Comparison of ENCODE assay signal across 17 cellular contexts in the genomic region with DNA sequence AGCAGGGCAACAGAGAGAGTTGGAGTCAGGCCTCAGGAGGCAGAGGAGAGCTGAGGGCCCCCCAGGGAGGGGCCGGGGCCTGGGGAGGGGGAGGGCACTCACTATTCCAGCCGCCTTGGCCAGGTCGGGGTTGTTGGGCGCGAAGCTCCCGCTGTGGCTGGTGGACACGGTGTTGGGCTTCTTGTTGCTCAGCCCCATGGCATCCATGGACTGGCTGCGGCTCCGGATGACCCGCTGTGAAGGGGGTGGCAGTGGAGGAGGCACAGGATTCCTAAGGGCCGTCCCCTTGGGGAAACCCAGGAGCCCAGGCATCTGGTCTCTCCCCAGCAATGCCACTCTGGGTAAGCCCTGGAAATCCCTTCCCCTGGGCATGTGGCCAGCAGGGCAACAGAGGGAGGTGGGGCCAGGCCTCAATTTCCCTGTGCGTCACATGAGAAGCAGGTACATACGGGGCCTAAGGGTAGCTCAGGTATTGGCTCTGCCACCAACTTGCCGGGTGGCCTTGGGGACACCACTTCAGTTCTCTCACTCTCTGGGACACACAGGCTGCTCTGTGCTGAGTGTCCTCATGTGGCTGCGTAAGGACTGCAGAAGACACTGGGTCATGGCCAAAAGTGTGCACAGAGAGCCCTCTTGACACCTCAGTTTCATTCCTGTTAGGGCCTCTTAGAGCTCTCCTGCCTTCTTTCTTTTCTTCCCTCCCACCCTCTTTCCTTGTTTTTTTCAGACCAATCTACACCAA.
DNase-seq lines count a peak whose midpoint lies in the region; ATAC-seq, FAIRE-seq and TF ChIP-seq lines count a peak whose summit lies in the region.
"Had no signal": no experiment of that assay in that cellular context is flagged by ENCODE, and none has a peak within 500 bp of the region (broad histone marks: within the 10 kb centered on the region; RNA-seq: fewer than 3 reads in every experiment).

No MANE protein-coding gene starts in this region.

- no peaks in the 10 kb centered on the region for H3K36me3 Mint-ChIP-seq in CD4-positive, alpha-beta memory T cell

- H3K36me3 ChIP-seq in K562 (ENCODE audit: control insufficient read depth, insufficient read depth, low read length) (peaks cover 30% of the 10 kb centered on the region; the same call in 2 of the 3 replicates), lower lobe of right lung (no peaks in the 10 kb centered on the region), upper lobe of left lung (no peaks in the 10 kb centered on the region)
- H3K36me3 ChIP-seq in CD4-positive, alpha-beta memory T cell (ENCODE audit: insufficient read depth, low read length): no peaks in the 10 kb centered on the region

- no peaks in the 10 kb centered on the region for H3K79me2 ChIP-seq in K562 (ENCODE audit: control insufficient read depth, insufficient read depth, low read length)

- H3K4me1 ChIP-seq in K562 (replicated peaks in 1 of 2; ENCODE audit: control insufficient read depth in 2 of 2, insufficient read depth in 2 of 2, low read length in 2 of 2): peaks cover 33 to 71% of the 10 kb centered on the region in 2 experiments
- H3K4me1 ChIP-seq in lower lobe of right lung: no peaks in the 10 kb centered on the region
- H3K4me1 ChIP-seq in upper lobe of left lung: peaks cover 0 to 18% (median 3%) of the 10 kb centered on the region in 4 donors
- no peaks in the 10 kb centered on the region for H3K4me1 ChIP-seq in CD4-positive, alpha-beta memory T cell (ENCODE audit: insufficient read depth, low read length)

- peaks cover 10% of the 10 kb centered on the region for H3K9me1 ChIP-seq in K562 (ENCODE audit: control insufficient read depth, insufficient read depth, low read length)

- H3K4me3 Mint-ChIP-seq in CD4-positive, alpha-beta memory T cell: no peak overlapping the region
- H3K4me3 Mint-ChIP-seq: B cell; CD4-positive, alpha-beta T cell; GM23338; H9 had no signal

- TF ChIP-seq POLR2A in K562 (conservative IDR thresholded peaks at IDR 0.05): no peak
- TF ChIP-seq POLR2A in upper lobe of left lung (IDR thresholded peaks at IDR 0.05): no peak

- no peak for FAIRE-seq in K562 (lab: Jason Lieb, UNC)
- FAIRE-seq: A204.1, GM12892 had no signal

- DNase-seq in Caki2 (ENCODE audit: low read depth) (peak; percentile 15), K562 (ENCODE audit: extremely low read depth in 1 of 4, low spot score in 3 of 4) (no peak), lower lobe of right lung (no peak), upper lobe of left lung (peak; percentile 56 to 58), A172 (ENCODE audit: low spot score) (no peak)
- no peak for DNase-seq in CD4-positive, alpha-beta memory T cell
- DNase-seq: C1 segment of cervical spinal cord; CD4-positive, alpha-beta T cell; DND-41; GDM1; H9 had no signal

- no peak for TF ChIP-seq RAD21 in K562 (CRISPR knock-in tag; conservative IDR thresholded peaks at IDR 0.05 in 1 of 2, IDR thresholded peaks at IDR 0.05 in 1 of 2)

- BruUV-seq in K562 (replicated peaks; lab: Mats Ljungman, UMichigan): no TSS peak

- in situ Hi-C loops in Caki2 (cut with HindIII; ENCODE audit: low pct_unique_long_range_greater_than_20kb, low sequenced_read_pairs) (no loop called here), K562 (cut with MboI) (no loop called here)

- H3K4me2 ChIP-seq in K562 (ENCODE audit: insufficient read depth, low read length): no peak overlapping the region
- H3K4me2 ChIP-seq: GM23338 had no signal

- no peaks in the 10 kb centered on the region for H3K9me3 ChIP-seq in K562 (replicated peaks; ENCODE audit: control insufficient read depth, insufficient read depth, low read depth, low read length)
- no peaks in the 10 kb centered on the region for H3K9me3 ChIP-seq in lower lobe of right lung
- no peaks in the 10 kb centered on the region for H3K9me3 ChIP-seq in upper lobe of left lung
- no peaks in the 10 kb centered on the region for H3K9me3 ChIP-seq in CD4-positive, alpha-beta memory T cell (ENCODE audit: control insufficient read depth in 1 of 2, low read length in 2 of 2)

- no peak overlapping the region for H2AFZ ChIP-seq in K562 (ENCODE audit: low read depth, low read length)
- H2AFZ ChIP-seq: GM23338 had no signal

- TF ChIP-seq CTCF in K562 (IDR thresholded peaks at IDR 0.05 in 2 of 3, conservative IDR thresholded peaks at IDR 0.05 in 1 of 3; ENCODE audit: insufficient read depth in 2 of 3, low read depth in 1 of 3, low read length in 3 of 3): no peak
- TF ChIP-seq CTCF in lower lobe of right lung (IDR thresholded peaks at IDR 0.05): no peak
- TF ChIP-seq CTCF in upper lobe of left lung (IDR thresholded peaks at IDR 0.05): no peak

- H3K27me3 Mint-ChIP-seq in CD4-positive, alpha-beta memory T cell: peaks cover 5 to 18% of the 10 kb centered on the region in 2 donors

- H3K9me3 Mint-ChIP-seq in CD4-positive, alpha-beta memory T cell: peaks cover 0 to 2% (median 0%) of the 10 kb centered on the region in 8 donors
- H3K9me3 Mint-ChIP-seq: CD4-positive, alpha-beta T cell; GM23338; H9 had no signal

- peak overlapping the region in 1 of 2 experiments; percentile 76; a peak in 2 of 4 replicates for H3K9ac ChIP-seq in K562 (ENCODE audit: insufficient read depth in 1 of 2, low read depth in 2 of 2, low read length in 2 of 2)

- H3K4me1 Mint-ChIP-seq in CD4-positive, alpha-beta memory T cell: peaks cover 5 to 15% (median 8%) of the 10 kb centered on the region in 4 donors

- no peak overlapping the region for H3K4me3 ChIP-seq in K562
- no peak overlapping the region for H3K4me3 ChIP-seq in lower lobe of right lung
- H3K4me3 ChIP-seq in upper lobe of left lung: no peak overlapping the region
- H3K4me3 ChIP-seq in CD4-positive, alpha-beta memory T cell (ENCODE audit: low read length in 2 of 2): no peak overlapping the region
- H3K4me3 ChIP-seq: GM23338 had no signal

- intact Hi-C loops in K562 (cut with micrococcal nuclease): no loop called here
- intact Hi-C loops in lower lobe of right lung (cut with DNase I): no loop called here
- intact Hi-C loops in CD4-positive, alpha-beta memory T cell (cut with micrococcal nuclease): no loop called here

- CTCF ChIA-PET in K562 (lab: Yijun Ruan, JAX; ENCODE audit: low intra/inter-chr PET ratio): no interaction called here
- CTCF ChIA-PET in CD4-positive, alpha-beta memory T cell (lab: Charles Lee; ENCODE audit: partially characterized antibody): no interaction called here

- H3K27ac ChIP-seq in K562 (ENCODE audit: extremely low read depth, low read depth, low read length) (no peak overlapping the region), lower lobe of right lung (no peak overlapping the region), upper lobe of left lung (no peak overlapping the region)
- H3K27ac ChIP-seq in CD4-positive, alpha-beta memory T cell (ENCODE audit: low read depth, low read length): no peak overlapping the region

- H3K27me3 ChIP-seq in K562 (ENCODE audit: control insufficient read depth in 2 of 2, insufficient read depth in 2 of 2, low read length in 2 of 2) (no peaks in the 10 kb centered on the region), lower lobe of right lung (ENCODE audit: low read depth) (peaks cover 6% of the 10 kb centered on the region), upper lobe of left lung (no peaks in the 10 kb centered on the region)
- no peaks in the 10 kb centered on the region for H3K27me3 ChIP-seq in CD4-positive, alpha-beta memory T cell (ENCODE audit: insufficient read depth, low read length)

- 80% methylated on average over 12 of the region's 15 CpGs for WGBS in K562 (ENCODE audit: insufficient coverage, low coverage, missing lambda C conversion rate)
- 73 to 89% methylated on average over 9 to 12 of the region's 15 CpGs for WGBS in upper lobe of left lung, 2 donors

- peak overlapping the region in 1 of 7 donors; percentile 29 for H3K27ac Mint-ChIP-seq in CD4-positive, alpha-beta memory T cell
- H3K27ac Mint-ChIP-seq: B cell; CD4-positive, alpha-beta T cell; GM23338; IgD-negative memory B cell had no signal

- H4K20me1 ChIP-seq in K562 (replicated peaks; ENCODE audit: control insufficient read depth, insufficient read depth, low read length): no peaks in the 10 kb centered on the region

- TF ChIP-seq EP300 in K562 (IDR thresholded peaks at IDR 0.05; ENCODE audit: low read length) (no peak), upper lobe of left lung (IDR thresholded peaks at IDR 0.05) (no peak)

- POLR2A ChIA-PET in K562 (lab: Yijun Ruan, JAX): interaction anchor here (0.6 to 0.8 kb wide), 2 partner anchors 10 to 29 kb away, joined by 3 read pairs; no protein-coding TSS in a partner anchor
- POLR2A ChIA-PET in CD4-positive, alpha-beta memory T cell (lab: Charles Lee; ENCODE audit: partially characterized antibody): no interaction called here

- ATAC-seq in K562 (no peak), lower lobe of right lung (peak; percentile 2 to 16), upper lobe of left lung (ENCODE audit: low FRiP score in 2 of 2) (peak in 1 of 2 donors; percentile 1), GM19328 (IDR thresholded peaks at IDR 0.05; ENCODE audit: unreplicated experiment) (no peak)
- ATAC-seq: GM23338 had no signal

TF ChIP-seq in K562, 482 proteins besides CTCF, POLR2A, EP300 and RAD21:
- peak; percentile 19 for TF ChIP-seq WHSC1 (IDR thresholded peaks at IDR 0.05; ENCODE audit: low read length)
- peak; percentile 42; the same call in 1 of the 2 replicates for TF ChIP-seq POLR2G (IDR thresholded peaks at IDR 0.05; ENCODE audit: low read depth, low read length)
- no peak for TF ChIP-seq ZNF282 (CRISPR knock-in tag; IDR thresholded peaks at IDR 0.05)

Comparison
In these comparisons a context has a peak if more than half of its experiments do, and no peak if none do; other contexts are left out.
1. DNase-seq: peak in Caki2 (single experiment) and upper lobe of left lung (2 of 2); none in K562 (0 of 4), lower lobe of right lung (single experiment), A172 (single experiment) and CD4-positive, alpha-beta memory T cell (0 of 5).
2. ATAC-seq: peak in lower lobe of right lung (2 of 2); none in K562 (single experiment) and GM19328 (single experiment).